ENCODE assay signal across 8 cellular contexts in the genomic region with DNA sequence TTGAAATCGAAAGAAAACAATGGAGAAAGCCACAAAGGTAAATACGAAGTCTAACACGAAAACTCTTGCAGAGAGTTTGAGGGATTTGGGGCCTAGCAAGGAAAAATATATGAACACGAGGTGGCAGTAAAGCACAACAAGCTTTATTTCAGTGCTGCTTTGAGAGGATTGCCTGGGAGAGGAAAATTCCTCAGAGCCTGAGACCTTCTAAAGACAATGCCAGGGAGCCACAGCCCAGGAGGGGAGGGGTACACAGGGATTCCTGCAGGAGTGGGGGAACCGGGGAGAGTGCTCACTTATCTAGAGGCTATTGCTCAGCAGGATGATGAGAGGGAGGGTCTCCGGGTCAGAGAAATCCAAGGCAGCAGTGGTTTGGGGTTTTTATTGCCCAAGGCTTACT.
DNase-seq lines count a peak whose midpoint lies in the region; ATAC-seq and TF ChIP-seq lines count a peak whose summit lies in the region.

No MANE protein-coding gene starts in this region.

- DNase-seq in AG20443 (ENCODE audit: low spot score), result peak; percentile 63
- peak; percentile 72 for DNase-seq in GM23248
- DNase-seq in NCI-H748 (lab: John Stamatoyannopoulos, UW; ENCODE audit: unreplicated experiment), result peak; percentile 89
- peak; percentile 71 for DNase-seq in ecto neural progenitor cell (ENCODE audit: low spot score)
- DNase-seq in osteoblast (ENCODE audit: insufficient read length, low spot score, missing footprints), result no peak
- DNase-seq in activated T-cell treated with anti-CD3 and anti-CD28 coated beads, Interleukin-2, amount 50 U/mL, for 24 hours, result no peak

- H2AFZ ChIP-seq in GM23248, result no peak overlapping the region
- H2AFZ ChIP-seq in osteoblast (ENCODE audit: low read length), result no peak overlapping the region

- H3K27me3 ChIP-seq in GM23248 (replicated peaks; ENCODE audit: insufficient read depth), result no peaks in the 10 kb centered on the region
- no peaks in the 10 kb centered on the region for H3K27me3 ChIP-seq in osteoblast (ENCODE audit: insufficient read depth, low read length)

- H3K79me2 ChIP-seq in GM23248 (ENCODE audit: insufficient read depth), result no peaks in the 10 kb centered on the region
- no peaks in the 10 kb centered on the region for H3K79me2 ChIP-seq in osteoblast (ENCODE audit: insufficient read depth, low read length)

- H3K27ac Mint-ChIP-seq in activated T-cell treated with anti-CD3 and anti-CD28 coated beads, Interleukin-2, amount 50 U/mL, for 24 hours, result no peak overlapping the region

- H3K27me3 Mint-ChIP-seq in activated T-cell treated with anti-CD3 and anti-CD28 coated beads, Interleukin-2, amount 50 U/mL, for 24 hours, result no peaks in the 10 kb centered on the region

- H3K4me3 ChIP-seq in GM23248, result no peak overlapping the region
- H3K4me3 ChIP-seq in osteoblast (ENCODE audit: insufficient read depth, low read length), result no peak overlapping the region

- H3K9me2 ChIP-seq in GM23248 (ENCODE audit: insufficient read depth), result no peaks in the 10 kb centered on the region

- WGBS in GM23248 (ENCODE audit: low coverage in 1 of 2, low lambda C conversion rate in 2 of 2, missing lambda C conversion rate in 2 of 2), 2 experiments, result 18 to 19% methylated on average over 6 of the region's 6 CpGs

- no peaks in the 10 kb centered on the region for H3F3A ChIP-seq in GM23248 (ENCODE audit: insufficient read depth)

- no peak overlapping the region for H3K9ac ChIP-seq in GM23248

- H4K20me1 ChIP-seq in GM23248 (ENCODE audit: insufficient read depth), result no peaks in the 10 kb centered on the region
- no peaks in the 10 kb centered on the region for H4K20me1 ChIP-seq in osteoblast (ENCODE audit: insufficient read depth, low read length)

- no peaks in the 10 kb centered on the region for H3K4me1 Mint-ChIP-seq in activated T-cell treated with anti-CD3 and anti-CD28 coated beads, Interleukin-2, amount 50 U/mL, for 24 hours (ENCODE audit: low read depth)

- peak; percentile 44 for TF ChIP-seq CTCF in osteoblast (IDR thresholded peaks at IDR 0.05; ENCODE audit: extremely low read depth, low read depth, low read length)

- no peaks in the 10 kb centered on the region for H3K9me3 Mint-ChIP-seq in activated T-cell treated with anti-CD3 and anti-CD28 coated beads, Interleukin-2, amount 50 U/mL, for 24 hours

- H3K4me2 ChIP-seq in GM23248 (ENCODE audit: unreplicated experiment) (no peak overlapping the region), osteoblast (ENCODE audit: insufficient read depth, low read length) (no peak overlapping the region)

- H3K4me1 ChIP-seq in GM23248 (ENCODE audit: insufficient read depth) (no peaks in the 10 kb centered on the region), osteoblast (ENCODE audit: insufficient read depth, low read length) (no peaks in the 10 kb centered on the region)

- H3K4me3 Mint-ChIP-seq in activated T-cell treated with anti-CD3 and anti-CD28 coated beads, Interleukin-2, amount 50 U/mL, for 24 hours, result no peak overlapping the region

- in situ Hi-C loops in GM23248 (cut with MboI), result loop anchor here (25.0 kb wide), 1 partner anchor 126 kb away; a partner anchor contains a TSS

- H3K36me3 ChIP-seq in GM23248 (ENCODE audit: low read depth), result no peaks in the 10 kb centered on the region
- no peaks in the 10 kb centered on the region for H3K36me3 ChIP-seq in osteoblast (ENCODE audit: insufficient read depth, low read length)

- H3K9me3 ChIP-seq in GM23248 (ENCODE audit: low read depth) (no peaks in the 10 kb centered on the region), osteoblast (ENCODE audit: low read depth, low read length) (no peaks in the 10 kb centered on the region)

- no peaks in the 10 kb centered on the region for H3K36me3 Mint-ChIP-seq in activated T-cell treated with anti-CD3 and anti-CD28 coated beads, Interleukin-2, amount 50 U/mL, for 24 hours (ENCODE audit: low read depth)

- H3K27ac ChIP-seq in GM23248 (no peak overlapping the region), osteoblast (ENCODE audit: low read depth, low read length) (no peak overlapping the region)

- ATAC-seq in HG03108 (IDR thresholded peaks at IDR 0.05; ENCODE audit: unreplicated experiment) (no peak), HG03442 (IDR thresholded peaks at IDR 0.05; ENCODE audit: unreplicated experiment) (no peak)

Comparison
In these comparisons a context has a peak if more than half of its experiments do, and no peak if none do; other contexts are left out.
1. DNase-seq: peak in AG20443 (single experiment), GM23248 (single experiment), NCI-H748 (single experiment) and ecto neural progenitor cell (single experiment); none in osteoblast (single experiment) and activated T-cell treated with anti-CD3 and anti-CD28 coated beads, Interleukin-2, amount 50 U/mL, for 24 hours (single experiment).